9 cellular contexts compared by ENCODE assay signal in the genomic region with DNA sequence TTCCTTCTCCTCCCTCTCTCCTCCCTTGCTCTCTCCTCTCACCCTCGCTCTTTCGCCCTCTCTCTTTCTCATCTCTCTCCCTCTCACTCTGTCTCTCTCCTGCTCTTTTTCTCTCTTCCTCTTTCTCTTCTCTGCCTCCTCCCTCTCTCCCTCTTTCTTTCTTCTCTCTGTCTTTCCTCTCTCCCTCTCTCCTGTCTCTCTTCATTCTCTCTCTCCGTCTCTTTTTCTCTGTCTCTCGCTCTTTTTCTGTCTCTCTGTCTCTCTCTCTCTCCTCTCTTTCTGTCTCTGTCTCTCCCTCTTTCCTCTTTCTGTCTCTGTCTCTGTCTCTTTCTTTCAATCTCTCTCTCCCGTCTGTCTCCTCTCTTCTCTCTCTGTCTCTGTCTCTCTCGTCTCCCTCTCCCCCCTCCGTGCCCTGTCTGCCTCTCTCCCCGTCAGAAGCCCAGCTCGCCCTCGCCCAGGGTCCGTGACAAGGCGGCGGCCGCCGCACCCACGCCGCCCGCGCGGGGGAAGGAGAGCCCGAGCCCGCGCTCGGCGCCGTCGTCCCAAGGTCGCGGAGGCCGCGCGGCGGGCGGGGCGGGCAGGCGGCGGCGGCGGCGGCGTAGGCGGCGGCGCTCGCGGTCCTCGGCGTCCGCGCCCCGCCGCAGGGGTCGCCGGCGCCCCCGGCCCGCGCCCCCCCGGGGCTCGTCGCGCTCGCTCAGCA. TPM values are rescaled to one million over a fixed set of nuclear protein-coding genes. Genes with fewer than 3 reads are reported as not detected.
DNase-seq lines count a peak whose midpoint lies in the region; ATAC-seq and TF ChIP-seq lines count a peak whose summit lies in the region.
"Had no signal": no experiment of that assay in that cellular context is flagged by ENCODE, and none has a peak within 500 bp of the region (broad histone marks: within the 10 kb centered on the region; RNA-seq: fewer than 3 reads in every experiment).

No MANE protein-coding gene starts in this region.

- no peaks in the 10 kb centered on the region for H3K36me3 ChIP-seq in GM23338 (ENCODE audit: insufficient read depth)
- no peaks in the 10 kb centered on the region for H3K36me3 ChIP-seq in rectal smooth muscle tissue (ENCODE audit: control insufficient read depth, insufficient read depth, low read length)

- peak overlapping the region; percentile 89 for H3K4me2 ChIP-seq in GM23338

- peak overlapping the region; percentile 73 for H3K4me3 Mint-ChIP-seq in GM23338
- H3K4me3 Mint-ChIP-seq in glutamatergic neuron (ENCODE audit: unreplicated experiment): peak overlapping the region; percentile 85

- H2AFZ ChIP-seq in GM23338: peak overlapping the region; percentile 87

- H3K9me3 Mint-ChIP-seq in GM23338: peaks cover 2% of the 10 kb centered on the region; the same call in 2 of the 3 replicates
- peaks cover 21% of the 10 kb centered on the region for H3K9me3 Mint-ChIP-seq in glutamatergic neuron (ENCODE audit: unreplicated experiment)

- H3K27me3 ChIP-seq in GM23338 (ENCODE audit: insufficient read depth) (peaks cover 56% of the 10 kb centered on the region), rectal smooth muscle tissue (ENCODE audit: control insufficient read depth, insufficient read depth, low read length) (peaks cover 16% of the 10 kb centered on the region)

- TF ChIP-seq CTCF in GM23338 (conservative IDR thresholded peaks at IDR 0.05; ENCODE audit: low read depth in 2 of 2) (no peak), WI38 (IDR thresholded peaks at IDR 0.05; ENCODE audit: low read depth, low read length) (no peak), glutamatergic neuron (IDR thresholded peaks at IDR 0.05; ENCODE audit: partially characterized antibody, unreplicated experiment) (no peak)

- H3K9me2 ChIP-seq in GM23338 (ENCODE audit: insufficient read depth): no peaks in the 10 kb centered on the region

- no peaks in the 10 kb centered on the region for H3K79me2 ChIP-seq in GM23338 (replicated peaks; ENCODE audit: insufficient read depth)

- no peak overlapping the region for H3K9ac ChIP-seq in rectal smooth muscle tissue (ENCODE audit: low read length)

- DNase-seq in GM23338 (ENCODE audit: low spot score): no peak
- no peak for DNase-seq in glutamatergic neuron
- no peak for DNase-seq in GDM1 (lab: John Stamatoyannopoulos, UW)
- DNase-seq: NK-92 treated with Interleukin-12 subunit alpha and Interleukin-12 subunit beta, amount 100 ng/mL, for 24 hours had no signal

- ATAC-seq in GM23338 (no peak), GM18502 (IDR thresholded peaks at IDR 0.05; ENCODE audit: poor library complexity, unreplicated experiment) (no peak), GM21390 (IDR thresholded peaks at IDR 0.05; ENCODE audit: unreplicated experiment) (no peak), HG03565 (IDR thresholded peaks at IDR 0.05; ENCODE audit: unreplicated experiment) (no peak)

- H3K27me3 Mint-ChIP-seq in GM23338 (ENCODE audit: insufficient read depth, low read depth, poor library complexity) (peaks cover 56% of the 10 kb centered on the region), glutamatergic neuron (ENCODE audit: unreplicated experiment) (peaks cover 37% of the 10 kb centered on the region)

- peaks cover 21% of the 10 kb centered on the region for H3K4me1 Mint-ChIP-seq in GM23338
- H3K4me1 Mint-ChIP-seq in glutamatergic neuron (ENCODE audit: low read depth, unreplicated experiment): peaks cover 12% of the 10 kb centered on the region

- no peaks in the 10 kb centered on the region; the same call in 1 of the 2 replicates for H4K20me1 ChIP-seq in GM23338 (replicated peaks; ENCODE audit: insufficient read depth)

- peaks cover 7% of the 10 kb centered on the region; the same call in 1 of the 2 replicates for H3F3A ChIP-seq in GM23338 (replicated peaks; ENCODE audit: low read depth)

- peaks cover 5% of the 10 kb centered on the region; the same call in 2 of the 3 replicates for H3K36me3 Mint-ChIP-seq in GM23338 (ENCODE audit: low read depth)
- H3K36me3 Mint-ChIP-seq in glutamatergic neuron (ENCODE audit: unreplicated experiment): no peaks in the 10 kb centered on the region

- H3K27ac Mint-ChIP-seq in GM23338 (no peak overlapping the region), glutamatergic neuron (ENCODE audit: unreplicated experiment) (peak overlapping the region; percentile 77)

- H3K27ac ChIP-seq in GM23338 (ENCODE audit: low read depth) (no peak overlapping the region), rectal smooth muscle tissue (ENCODE audit: low read depth, low read length) (no peak overlapping the region)

- H3K4me3 ChIP-seq in GM23338: peak overlapping the region; percentile 78
- peak overlapping the region; percentile 40 for H3K4me3 ChIP-seq in WI38 (ENCODE audit: low read depth, low read length)
- H3K4me3 ChIP-seq in rectal smooth muscle tissue (ENCODE audit: low read length): peak overlapping the region; percentile 57

- H3K4me1 ChIP-seq in GM23338 (ENCODE audit: insufficient read depth): peaks cover 9% of the 10 kb centered on the region
- H3K4me1 ChIP-seq in rectal smooth muscle tissue (ENCODE audit: control insufficient read depth, insufficient read depth, low read length): no peaks in the 10 kb centered on the region

TF ChIP-seq in GM23338, 12 proteins besides CTCF, POLR2A, EP300 and RAD21:
- TF ChIP-seq EZH2 (IDR thresholded peaks at IDR 0.05; ENCODE audit: low read depth, unreplicated experiment) (peak; percentile 93), EZH2phosphoT487 (IDR thresholded peaks at IDR 0.05; ENCODE audit: unreplicated experiment) (no peak)

RNA-seq across cellular contexts. Expression of a gene that starts 21.3 kb away (rescaled TPM):
- total RNA-seq in GM23338 (2014; rRNA removed; shearing (Covaris generic)): 47.5 and 48.1 TPM in 2 replicates
- 437 and 458 TPM in 2 replicates for polyA plus RNA-seq in GM23338 (2016; fragmentation: Nextera tagmentation; extraction: Ambion mirVana)
- total RNA-seq in glutamatergic neuron (ENCODE audit: unreplicated experiment): 50.4 TPM
